13 cellular contexts compared by ENCODE assay signal in the genomic region with DNA sequence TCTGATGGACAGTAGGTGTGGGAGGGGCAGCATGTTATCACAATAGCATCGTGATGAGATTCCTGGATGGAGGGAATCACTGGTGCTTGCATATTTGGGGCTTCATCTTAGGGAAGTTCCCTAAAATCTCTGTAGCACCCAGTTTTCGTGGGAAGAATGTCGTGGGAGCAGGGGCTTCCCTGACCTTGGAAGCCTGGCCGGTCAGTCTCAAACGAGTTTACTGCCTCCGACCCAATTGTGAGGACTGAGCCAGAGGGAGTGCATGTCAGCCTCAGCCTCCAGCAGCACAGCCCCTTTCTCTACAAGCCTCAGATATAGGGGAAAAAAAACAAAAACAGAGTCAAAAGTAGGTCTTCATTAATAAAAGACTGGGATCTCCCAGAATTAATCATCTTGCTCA. TPM values are rescaled to one million over a fixed set of nuclear protein-coding genes. Genes with fewer than 3 reads are reported as not detected.
A peak's percentile ranks its signal among the peaks of the same experiment; 100 is the strongest.
DNase-seq lines count a peak whose midpoint lies in the region; ATAC-seq, FAIRE-seq and TF ChIP-seq lines count a peak whose summit lies in the region.
"Had no signal": no experiment of that assay in that cellular context is flagged by ENCODE, and none has a peak within 500 bp of the region (broad histone marks: within the 10 kb centered on the region; RNA-seq: fewer than 3 reads in every experiment).

No MANE protein-coding gene starts in this region.

- dilution Hi-C loops in endothelial cell of umbilical vein (cut with MboI; ENCODE audit: extremely low pct_ligation_motif_present, low sequenced_read_pairs) = no loop called here

- H3K36me3 Mint-ChIP-seq in neural progenitor cell = peaks cover 39% of the 10 kb centered on the region
- H3K36me3 Mint-ChIP-seq: natural killer cell had no signal

- H3K27ac ChIP-seq in SJSA1 (peak overlapping the region; percentile 90), endothelial cell of umbilical vein (ENCODE audit: insufficient read depth, low read depth, low read length) (peak overlapping the region; percentile 46), neural progenitor cell (peak overlapping the region; percentile 89), tibial artery (peak overlapping the region; percentile 92 to 93)

- no peak for TF ChIP-seq CTCF in endothelial cell of umbilical vein (IDR thresholded peaks at IDR 0.05; ENCODE audit: extremely low read depth in 1 of 2, insufficient read depth in 1 of 2, low read depth in 1 of 2, low read length in 2 of 2)
- no peak for TF ChIP-seq CTCF in neural progenitor cell (IDR thresholded peaks at IDR 0.05)
- no peak for TF ChIP-seq CTCF in tibial artery (IDR thresholded peaks at IDR 0.05)

- H3K4me1 Mint-ChIP-seq in neural progenitor cell = peaks cover 52% of the 10 kb centered on the region

- H3K27me3 ChIP-seq in SJSA1 (replicated peaks) (no peaks in the 10 kb centered on the region), endothelial cell of umbilical vein (ENCODE audit: control insufficient read depth in 2 of 2, insufficient read depth in 2 of 2, low read length in 2 of 2) (no peaks in the 10 kb centered on the region), neural progenitor cell (no peaks in the 10 kb centered on the region), tibial artery (no peaks in the 10 kb centered on the region)

- H3K79me2 ChIP-seq in endothelial cell of umbilical vein (ENCODE audit: control insufficient read depth, insufficient read depth, low read length) (peaks cover 60% of the 10 kb centered on the region), neural progenitor cell (ENCODE audit: low read depth) (peaks cover 59% of the 10 kb centered on the region)

- DNase-seq in SJSA1 (ENCODE audit: low read depth in 1 of 2, low spot score in 2 of 2) (no peak), endothelial cell of umbilical vein (ENCODE audit: low read depth, low spot score) (no peak), neural progenitor cell (ENCODE audit: low spot score) (no peak), tibial artery (peak in 1 of 2 donors; percentile 57)
- DNase-seq: activated CD4-positive, alpha-beta memory T cell treated with anti-CD3 and anti-CD28 coated beads, Interleukin-2, amount 10 ng/mL, durations not matched to agents 7 days and 5 days; DMS79; natural killer cell; NCI-H187 treated with DMSO at 0.1 percent for 48 hours; NCI-H69; SHP77 treated with DMSO at 0.1 percent for 48 hours had no signal

- no peaks in the 10 kb centered on the region for H4K20me1 ChIP-seq in endothelial cell of umbilical vein (replicated peaks; ENCODE audit: control insufficient read depth, extremely low read depth, insufficient read depth, low read length)
- H4K20me1 ChIP-seq in neural progenitor cell (ENCODE audit: low read depth) = peaks cover 66% of the 10 kb centered on the region

- POLR2A ChIA-PET in endothelial cell of umbilical vein (lab: Charles Lee) = no interaction called here

- H3K4me1 ChIP-seq in SJSA1 (replicated peaks) = peaks cover 79% of the 10 kb centered on the region
- H3K4me1 ChIP-seq in endothelial cell of umbilical vein (ENCODE audit: control insufficient read depth, extremely low read depth, insufficient read depth, low read length) = peaks cover 62% of the 10 kb centered on the region
- peaks cover 57% of the 10 kb centered on the region for H3K4me1 ChIP-seq in neural progenitor cell
- peaks cover 15 to 100% (median 87%) of the 10 kb centered on the region in 4 donors for H3K4me1 ChIP-seq in tibial artery

- peaks cover 3% of the 10 kb centered on the region for H3K27me3 Mint-ChIP-seq in neural progenitor cell (ENCODE audit: insufficient read depth, low read depth)

- peak overlapping the region; percentile 98 for H3K27ac Mint-ChIP-seq in neural progenitor cell
- H3K27ac Mint-ChIP-seq: activated CD4-positive, alpha-beta memory T cell treated with anti-CD3 and anti-CD28 coated beads, Interleukin-2, amount 10 ng/mL, durations not matched to agents 7 days and 5 days; natural killer cell had no signal

- H3K9me3 ChIP-seq in SJSA1 (replicated peaks) (peaks cover 7% of the 10 kb centered on the region), endothelial cell of umbilical vein (replicated peaks; ENCODE audit: control insufficient read depth, insufficient read depth, low read length) (no peaks in the 10 kb centered on the region), neural progenitor cell (ENCODE audit: low read depth) (no peaks in the 10 kb centered on the region), tibial artery (no peaks in the 10 kb centered on the region)

- H3K9me3 Mint-ChIP-seq in neural progenitor cell = peaks cover 21% of the 10 kb centered on the region
- H3K9me3 Mint-ChIP-seq: activated CD4-positive, alpha-beta memory T cell treated with anti-CD3 and anti-CD28 coated beads, Interleukin-2, amount 10 ng/mL, durations not matched to agents 7 days and 5 days had no signal

- intact Hi-C loops in endothelial cell of umbilical vein (cut with micrococcal nuclease) (no loop called here), tibial artery (cut with DNase I; ENCODE audit: low total_unique reads) (no loop called here)

- H3K4me2 ChIP-seq in endothelial cell of umbilical vein (ENCODE audit: insufficient read depth, low read length) = no peak overlapping the region
- H3K4me2 ChIP-seq in neural progenitor cell = peak overlapping the region; percentile 67

- H2AFZ ChIP-seq in endothelial cell of umbilical vein (ENCODE audit: low read depth, low read length) (no peak overlapping the region), neural progenitor cell (replicated peaks) (no peak overlapping the region)

- CTCF ChIA-PET in endothelial cell of umbilical vein (lab: Charles Lee) = interaction anchor here (1.1 to 1.7 kb wide), 4 partner anchors 9 to 92 kb away, joined by 3 to 7 read pairs (median 4); no protein-coding TSS in a partner anchor

- no peaks in the 10 kb centered on the region for H3K9me1 ChIP-seq in endothelial cell of umbilical vein (replicated peaks; ENCODE audit: control insufficient read depth, extremely low read depth, insufficient read depth, low read length)

- no peak for ATAC-seq in SK-N-SH treated with all-trans-retinoic acid at 6 μM for 48 hours
- no peak for ATAC-seq in GM18867 (IDR thresholded peaks at IDR 0.05; ENCODE audit: unreplicated experiment)
- no peak for ATAC-seq in HG03196 (IDR thresholded peaks at IDR 0.05; ENCODE audit: unreplicated experiment)
- ATAC-seq: natural killer cell had no signal

- H3K4me3 ChIP-seq in SJSA1 = no peak overlapping the region
- no peak overlapping the region for H3K4me3 ChIP-seq in endothelial cell of umbilical vein (replicated peaks in 1 of 3; ENCODE audit: insufficient read depth in 1 of 3, low read depth in 1 of 3, low read length in 3 of 3)
- H3K4me3 ChIP-seq in neural progenitor cell = no peak overlapping the region
- H3K4me3 ChIP-seq in tibial artery = no peak overlapping the region

- BruUV-seq in endothelial cell of umbilical vein (replicated peaks; lab: Mats Ljungman, UMichigan) = no TSS peak

- no peak for FAIRE-seq in endothelial cell of umbilical vein (lab: Jason Lieb, UNC)

- TF ChIP-seq POLR2A in endothelial cell of umbilical vein (IDR thresholded peaks at IDR 0.05; ENCODE audit: low read depth, low read length) = no peak

- peaks cover 32% of the 10 kb centered on the region for H3K36me3 ChIP-seq in SJSA1
- H3K36me3 ChIP-seq in endothelial cell of umbilical vein (ENCODE audit: control insufficient read depth in 2 of 2, extremely low read depth in 1 of 2, insufficient read depth in 2 of 2, low read length in 2 of 2) = peaks cover 0 to 3% of the 10 kb centered on the region in 2 experiments
- H3K36me3 ChIP-seq in neural progenitor cell = no peaks in the 10 kb centered on the region
- no peaks in the 10 kb centered on the region for H3K36me3 ChIP-seq in tibial artery

- no peak overlapping the region for H3K4me3 Mint-ChIP-seq in neural progenitor cell
- H3K4me3 Mint-ChIP-seq: activated CD4-positive, alpha-beta memory T cell treated with anti-CD3 and anti-CD28 coated beads, Interleukin-2, amount 10 ng/mL, durations not matched to agents 7 days and 5 days had no signal

- peaks cover 27% of the 10 kb centered on the region for H3F3A ChIP-seq in neural progenitor cell (ENCODE audit: low read depth)

- H3K9ac ChIP-seq in endothelial cell of umbilical vein (replicated peaks; ENCODE audit: extremely low read depth, insufficient read depth, low read length) = peak overlapping the region; percentile 8
- no peak overlapping the region for H3K9ac ChIP-seq in neural progenitor cell

TF ChIP-seq in endothelial cell of umbilical vein, 7 proteins besides CTCF, POLR2A, EP300 and RAD21 (continues in another document):
- no peak for TF ChIP-seq JUN (IDR thresholded peaks at IDR 0.05; ENCODE audit: borderline replicate concordance, insufficient read depth, insufficient read length, low read depth)
- TF ChIP-seq MYC (IDR thresholded peaks at IDR 0.05; ENCODE audit: low read depth, low read length) = no peak
- no peak for TF ChIP-seq POLR2AphosphoS5 (IDR thresholded peaks at IDR 0.05; ENCODE audit: insufficient read depth, low read depth, low read length)

TF ChIP-seq in SK-N-SH treated with all-trans-retinoic acid at 6 μM for 48 hours, 23 proteins besides CTCF, POLR2A, EP300 and RAD21 (continues in another document):
- TF ChIP-seq ZFP30 (CRISPR knock-in tag; IDR thresholded peaks at IDR 0.05) (no peak), GLIS3 (CRISPR knock-in tag; IDR thresholded peaks at IDR 0.05) (no peak), BACH2 (CRISPR knock-in tag; IDR thresholded peaks at IDR 0.05; ENCODE audit: borderline replicate concordance) (no peak)

RNA-seq across cellular contexts. Expression of gene COL4A2, which starts 32.2 kb away (rescaled TPM):
- 677 and 741 TPM in 2 replicates for total RNA-seq in SJSA1 (2014; rRNA removed; shearing (Covaris generic))
- total RNA-seq in endothelial cell of umbilical vein = 792 and 935 TPM in 2 replicates
- polyA plus RNA-seq in endothelial cell of umbilical vein = 940 and 1,366 TPM in 2 replicates
- polyA plus RNA-seq in endothelial cell of umbilical vein (2011; cell fraction: cytosol; rRNA removed) = 563 and 570 TPM in 2 replicates
- polyA plus RNA-seq in endothelial cell of umbilical vein (2011; cell fraction: nucleus; rRNA removed) = 716 and 1,073 TPM in 2 replicates
- 398 and 736 TPM in 2 replicates for polyA plus RNA-seq in endothelial cell of umbilical vein (2012)
- 769 and 809 TPM in 2 replicates for polyA minus RNA-seq in endothelial cell of umbilical vein
- 4.8 TPM for polyA minus RNA-seq in endothelial cell of umbilical vein (2011; cell fraction: cytosol; rRNA and poly(A)+ RNA removed)
- polyA minus RNA-seq in endothelial cell of umbilical vein (2011; cell fraction: nucleus; rRNA and poly(A)+ RNA removed) = 669 and 809 TPM in 2 replicates
- 73.6 and 139 TPM in 2 replicates for total RNA-seq in neural progenitor cell (ENCODE audit: low replicate concordance)
- total RNA-seq: activated CD4-positive, alpha-beta memory T cell treated with anti-CD3 and anti-CD28 coated beads, Interleukin-2, amount 10 ng/mL, durations not matched to agents 7 days and 5 days; natural killer cell had no signal

RNA-seq across cellular contexts. Expression of gene COL4A1, which starts 32.3 kb away (rescaled TPM):
- total RNA-seq in SJSA1 (2014; rRNA removed; shearing (Covaris generic)) = 489 and 591 TPM in 2 replicates
- 1,119 and 1,341 TPM in 2 replicates for total RNA-seq in endothelial cell of umbilical vein
- polyA plus RNA-seq in endothelial cell of umbilical vein = 379 and 384 TPM in 2 replicates
- 305 and 353 TPM in 2 replicates for polyA plus RNA-seq in endothelial cell of umbilical vein (2011; cell fraction: cytosol; rRNA removed)
- 509 and 510 TPM in 2 replicates for polyA plus RNA-seq in endothelial cell of umbilical vein (2011; cell fraction: nucleus; rRNA removed)
- 493 and 639 TPM in 2 replicates for polyA plus RNA-seq in endothelial cell of umbilical vein (2012)
- polyA minus RNA-seq in endothelial cell of umbilical vein = 611 and 680 TPM in 2 replicates
- 2.3 TPM for polyA minus RNA-seq in endothelial cell of umbilical vein (2011; cell fraction: cytosol; rRNA and poly(A)+ RNA removed)
- polyA minus RNA-seq in endothelial cell of umbilical vein (2011; cell fraction: nucleus; rRNA and poly(A)+ RNA removed) = 490 and 493 TPM in 2 replicates
- 105 and 120 TPM in 2 replicates for total RNA-seq in neural progenitor cell (ENCODE audit: low replicate concordance)
- total RNA-seq: activated CD4-positive, alpha-beta memory T cell treated with anti-CD3 and anti-CD28 coated beads, Interleukin-2, amount 10 ng/mL, durations not matched to agents 7 days and 5 days; natural killer cell had no signal
